32 cellular contexts compared by ENCODE assay signal in genomic region chr7:27889800-27890199, GRCh38.
"Had no signal": no experiment of that assay in that cellular context is flagged by ENCODE, and none has a peak within 500 bp of the region (broad histone marks: within the 10 kb centered on the region; RNA-seq: fewer than 3 reads in every experiment).

No MANE protein-coding gene starts in this region.

- H2AFZ ChIP-seq: neural progenitor cell, parathyroid adenoma had no signal

- H3K27me3 ChIP-seq: brain microvascular endothelial cell, heart left ventricle, neural progenitor cell, sigmoid colon, upper lobe of left lung, vagina had no signal

- H3K36me3 ChIP-seq: brain microvascular endothelial cell, neural progenitor cell, upper lobe of left lung, vagina had no signal

- H3K27ac Mint-ChIP-seq: activated CD4-positive, alpha-beta memory T cell treated with anti-CD3 and anti-CD28 coated beads, Interleukin-2, amount 10 ng/mL, durations not matched to agents 7 days and 5 days; activated CD4-positive, alpha-beta T cell treated with anti-CD3 and anti-CD28 coated beads, Interleukin-2, amount 10 ng/mL, durations not matched to agents 24 days and 14 days; activated T-helper 17 cell treated with anti-CD3 and anti-CD28 coated beads, Interleukin-2, amount 50 U/mL, for 72 hours; effector memory CD8-positive, alpha-beta T cell; naive thymus-derived CD4-positive, alpha-beta T cell; neural progenitor cell; stimulated activated memory B cell treated with anti-CD40 and anti-IgM and Interleukin-4, amounts not matched to agents 10 μg/mL and 1 μg/mL and 100 μg/mL, for 72 hours; stimulated activated naive CD8-positive, alpha-beta T cell treated with anti-CD3 and anti-CD28 coated beads, Interleukin-15, amount 100 ng/mL, for 72 hours had no signal

- H3K4me3 ChIP-seq: heart left ventricle, neural progenitor cell, psoas muscle, sigmoid colon, upper lobe of left lung, vagina had no signal

- H3K4me3 Mint-ChIP-seq: activated CD4-positive, alpha-beta memory T cell treated with anti-CD3 and anti-CD28 coated beads, Interleukin-2, amount 10 ng/mL, durations not matched to agents 7 days and 5 days; activated CD4-positive, alpha-beta T cell treated with anti-CD3 and anti-CD28 coated beads, Interleukin-2, amount 10 ng/mL, durations not matched to agents 24 days and 14 days; activated T-cell treated with anti-CD3 and anti-CD28 coated beads, Interleukin-2, amount 50 U/mL, for 4 hours; activated T-helper 17 cell treated with anti-CD3 and anti-CD28 coated beads, Interleukin-2, amount 50 U/mL, for 72 hours; effector memory CD8-positive, alpha-beta T cell; naive thymus-derived CD4-positive, alpha-beta T cell; neural progenitor cell; stimulated activated memory B cell treated with anti-CD40 and anti-IgM and Interleukin-4, amounts not matched to agents 10 μg/mL and 1 μg/mL and 100 μg/mL, for 72 hours; stimulated activated naive CD8-positive, alpha-beta T cell treated with anti-CD3 and anti-CD28 coated beads, Interleukin-15, amount 100 ng/mL, for 72 hours had no signal

- H3K27ac ChIP-seq: brain microvascular endothelial cell, heart left ventricle, neural progenitor cell, parathyroid adenoma, psoas muscle, sigmoid colon, upper lobe of left lung, vagina had no signal

- H3K9me3 ChIP-seq: psoas muscle, sigmoid colon, upper lobe of left lung, vagina had no signal

- H3K36me3 Mint-ChIP-seq: neural progenitor cell had no signal

- H3K27me3 Mint-ChIP-seq: activated CD4-positive, alpha-beta memory T cell treated with anti-CD3 and anti-CD28 coated beads, Interleukin-2, amount 10 ng/mL, durations not matched to agents 7 days and 5 days; activated T-helper 17 cell treated with anti-CD3 and anti-CD28 coated beads, Interleukin-2, amount 50 U/mL, for 72 hours; effector memory CD8-positive, alpha-beta T cell; stimulated activated memory B cell treated with anti-CD40 and anti-IgM and Interleukin-4, amounts not matched to agents 10 μg/mL and 1 μg/mL and 100 μg/mL, for 72 hours; stimulated activated naive CD8-positive, alpha-beta T cell treated with anti-CD3 and anti-CD28 coated beads, Interleukin-15, amount 100 ng/mL, for 72 hours had no signal

- H3K4me1 ChIP-seq: parathyroid adenoma, psoas muscle, sigmoid colon, upper lobe of left lung, vagina had no signal

- H3K4me1 Mint-ChIP-seq: activated T-helper 17 cell treated with anti-CD3 and anti-CD28 coated beads, Interleukin-2, amount 50 U/mL, for 72 hours; stimulated activated memory B cell treated with anti-CD40 and anti-IgM and Interleukin-4, amounts not matched to agents 10 μg/mL and 1 μg/mL and 100 μg/mL, for 72 hours had no signal

- H3K9ac ChIP-seq: neural progenitor cell, parathyroid adenoma had no signal

- FAIRE-seq: astrocyte, small intestine had no signal

- H3K79me2 ChIP-seq: parathyroid adenoma had no signal

- H3K9me3 Mint-ChIP-seq: activated CD4-positive, alpha-beta memory T cell treated with anti-CD3 and anti-CD28 coated beads, Interleukin-2, amount 10 ng/mL, durations not matched to agents 7 days and 5 days; activated CD4-positive, alpha-beta T cell treated with anti-CD3 and anti-CD28 coated beads, Interleukin-2, amount 10 ng/mL, durations not matched to agents 24 days and 14 days; activated T-cell treated with anti-CD3 and anti-CD28 coated beads, Interleukin-2, amount 50 U/mL, for 4 hours; activated T-helper 17 cell treated with anti-CD3 and anti-CD28 coated beads, Interleukin-2, amount 50 U/mL, for 72 hours; effector memory CD8-positive, alpha-beta T cell; neural progenitor cell; stimulated activated memory B cell treated with anti-CD40 and anti-IgM and Interleukin-4, amounts not matched to agents 10 μg/mL and 1 μg/mL and 100 μg/mL, for 72 hours; stimulated activated naive CD8-positive, alpha-beta T cell treated with anti-CD3 and anti-CD28 coated beads, Interleukin-15, amount 100 ng/mL, for 72 hours had no signal

- H3K4me2 ChIP-seq: neural progenitor cell had no signal

- DNase-seq: activated CD4-positive, alpha-beta memory T cell treated with anti-CD3 and anti-CD28 coated beads, Interleukin-2, amount 10 ng/mL, durations not matched to agents 7 days and 5 days; activated CD4-positive, alpha-beta T cell treated with anti-CD3 and anti-CD28 coated beads, Interleukin-2, amount 10 ng/mL, durations not matched to agents 24 days and 14 days; activated CD4-positive, CD25-positive, alpha-beta regulatory T cell treated with anti-CD3 and anti-CD28 coated beads, Interleukin-2, amount 50 U/mL, for 72 hours; activated CD8-positive, alpha-beta memory T cell treated with anti-CD3 and anti-CD28 coated beads, Interleukin-2, amount 50 U/mL, for 48 hours; activated gamma-delta T cell treated with Interleukin-2 at 50 U/mL for 16 hours; activated naive CD4-positive, alpha-beta T cell treated with anti-CD3 and anti-CD28 coated beads, Interleukin-2, amount 50 U/mL, for 16 hours; activated T-cell treated with anti-CD3 and anti-CD28 coated beads, Interleukin-2, amount 50 U/mL, for 4 hours; amniotic stem cell; brain microvascular endothelial cell; caudate nucleus; cortex of kidney; effector memory CD8-positive, alpha-beta T cell; heart left ventricle; hypothalamus; midbrain; naive thymus-derived CD4-positive, alpha-beta T cell; occipital lobe; psoas muscle; sigmoid colon; small intestine; stimulated activated CD4-positive, alpha-beta T cell treated with anti-CD3 and anti-CD28 coated beads, Interleukin-1b, Interleukin-23, amount 100 ng/mL, for 48 hours; stimulated activated CD4-positive, alpha-beta T cell treated with anti-CD3 and anti-CD28 coated beads, Interleukin-4, amount 100 ng/mL, for 4 hours; stimulated activated CD8-positive, alpha-beta memory T cell treated with anti-CD3 and anti-CD28 coated beads, Interleukin-4, amount 100 ng/mL, for 48 hours; stimulated activated naive CD8-positive, alpha-beta T cell treated with anti-CD3 and anti-CD28 coated beads, Interleukin-15, amount 100 ng/mL, for 72 hours; substantia nigra; upper lobe of left lung had no signal
